16 cellular contexts compared by ENCODE assay signal in the genomic region with DNA sequence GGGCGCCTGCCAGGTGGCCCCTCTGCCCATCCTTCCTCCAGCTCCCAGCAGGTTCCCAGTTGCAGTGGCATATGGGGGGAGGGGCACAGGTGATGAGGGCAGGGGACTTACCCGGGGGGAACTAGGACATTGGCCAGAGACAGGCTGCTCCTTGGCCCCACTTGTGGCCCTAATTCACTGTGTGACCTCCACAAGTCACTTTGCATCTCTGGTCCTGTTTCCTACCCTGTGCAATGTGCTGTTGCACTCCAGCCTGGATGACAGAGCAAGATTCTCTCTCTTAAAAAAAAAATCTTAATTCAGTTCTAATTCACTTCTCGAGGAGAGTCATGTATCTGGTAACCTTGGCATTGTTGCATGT. TPM values are rescaled to one million over a fixed set of nuclear protein-coding genes. Genes with fewer than 3 reads are reported as not detected.
DNase-seq lines count a peak whose midpoint lies in the region; ATAC-seq, FAIRE-seq and TF ChIP-seq lines count a peak whose summit lies in the region.
"Had no signal": no experiment of that assay in that cellular context is flagged by ENCODE, and none has a peak within 500 bp of the region (broad histone marks: within the 10 kb centered on the region; RNA-seq: fewer than 3 reads in every experiment).

No MANE protein-coding gene starts in this region.

- no peaks in the 10 kb centered on the region for H3K9me2 ChIP-seq in Karpas-422 (replicated peaks; ENCODE audit: insufficient read depth, low read length)

- H3K27ac ChIP-seq in BLaER1: no peak overlapping the region
- no peak overlapping the region for H3K27ac ChIP-seq in CD4-positive, alpha-beta T cell (ENCODE audit: low read depth, low read length)
- H3K27ac ChIP-seq in Karpas-422 (ENCODE audit: low read length): peak overlapping the region; percentile 51
- no peak overlapping the region for H3K27ac ChIP-seq in upper lobe of left lung
- H3K27ac ChIP-seq in pancreas: no peak overlapping the region
- H3K27ac ChIP-seq: gastroesophageal sphincter, hepatocyte, PC-9, psoas muscle had no signal

- H3K36me3 Mint-ChIP-seq in CD4-positive, alpha-beta T cell (ENCODE audit: low read depth): peaks cover 3% of the 10 kb centered on the region
- H3K36me3 Mint-ChIP-seq in effector memory CD8-positive, alpha-beta T cell (ENCODE audit: insufficient read depth): peaks cover 25% of the 10 kb centered on the region

- no peak for TF ChIP-seq CTCF in CD4-positive, alpha-beta T cell (IDR thresholded peaks at IDR 0.05)
- no peak for TF ChIP-seq CTCF in upper lobe of left lung (IDR thresholded peaks at IDR 0.05)
- no peak for TF ChIP-seq CTCF in pancreas (IDR thresholded peaks at IDR 0.05)

- H3K27me3 ChIP-seq in BLaER1 (peaks cover 79% of the 10 kb centered on the region), Karpas-422 (ENCODE audit: low read length) (no peaks in the 10 kb centered on the region), upper lobe of left lung (peaks cover 0 to 41% (median 29%) of the 10 kb centered on the region in 4 donors), pancreas (peaks cover 0 to 25% (median 3%) of the 10 kb centered on the region in 4 donors)
- H3K27me3 ChIP-seq in CD4-positive, alpha-beta T cell (ENCODE audit: control insufficient read depth, insufficient read depth, low read length): peaks cover 19% of the 10 kb centered on the region

- DNase-seq in CD4-positive, alpha-beta T cell: no peak
- peak; percentile 40 for DNase-seq in Karpas-422
- DNase-seq in effector memory CD8-positive, alpha-beta T cell: no peak
- no peak for DNase-seq in activated CD4-positive, alpha-beta T cell treated with anti-CD3 and anti-CD28 coated beads for 1 hour
- no peak for DNase-seq in upper lobe of left lung
- no peak for DNase-seq in pancreas
- DNase-seq in DMS153 treated with DMSO at 0.1 percent for 48 hours (lab: John Stamatoyannopoulos, UW; ENCODE audit: unreplicated experiment): no peak
- DNase-seq: NCI-H1436 treated with DMSO at 0.1 percent for 48 hours, NCI-H2107 had no signal

- H3K79me2 ChIP-seq in Karpas-422 (ENCODE audit: low read length): peaks cover 7% of the 10 kb centered on the region
- H3K79me2 ChIP-seq: hepatocyte had no signal

- H3K4me3 ChIP-seq in BLaER1 (no peak overlapping the region), Karpas-422 (ENCODE audit: low read length) (peak overlapping the region; percentile 72; the same call in 1 of the 2 replicates), upper lobe of left lung (no peak overlapping the region), pancreas (no peak overlapping the region)
- H3K4me3 ChIP-seq: hepatocyte had no signal

- CTCF ChIA-PET in CD4-positive, alpha-beta T cell (lab: Charles Lee): interaction anchor here (0.9 to 3.8 kb wide), 13 partner anchors 12 to 256 kb away, joined by 3 to 58 read pairs (median 5); a partner anchor contains a TSS

- H4K20me1 ChIP-seq in BLaER1 (peaks cover 43% of the 10 kb centered on the region), Karpas-422 (ENCODE audit: insufficient read depth, low read depth, low read length) (no peaks in the 10 kb centered on the region)

- H3K36me3 ChIP-seq in BLaER1 (no peaks in the 10 kb centered on the region), Karpas-422 (ENCODE audit: insufficient read depth, low read length) (no peaks in the 10 kb centered on the region), upper lobe of left lung (no peaks in the 10 kb centered on the region), pancreas (no peaks in the 10 kb centered on the region)
- H3K36me3 ChIP-seq: gastroesophageal sphincter had no signal

- 44 to 59% methylated on average over 1 to 3 of the region's 3 CpGs for WGBS in upper lobe of left lung, 2 donors
- 34 to 39% methylated on average over 3 of the region's 3 CpGs for WGBS in pancreas, 2 donors

- peak overlapping the region; percentile 71 for H3K4me2 ChIP-seq in BLaER1
- peak overlapping the region; percentile 88 for H3K4me2 ChIP-seq in Karpas-422 (ENCODE audit: low read depth, low read length, poor library complexity, severe bottlenecking)

- peak overlapping the region; percentile 89; the same call in 1 of the 2 replicates for H2AFZ ChIP-seq in Karpas-422 (ENCODE audit: low read length)
- H2AFZ ChIP-seq: hepatocyte had no signal

- POLR2A ChIA-PET in CD4-positive, alpha-beta T cell (lab: Charles Lee): interaction anchor here (0.7 to 7.8 kb wide), 5 partner anchors 18 to 259 kb away, joined by 3 to 119 read pairs (median 9); a partner anchor contains a TSS

- no peak for TF ChIP-seq POLR2A in upper lobe of left lung (IDR thresholded peaks at IDR 0.05)

- no peak for ATAC-seq in CD4-positive, alpha-beta T cell (ENCODE audit: poor library complexity)
- no peak for ATAC-seq in effector memory CD8-positive, alpha-beta T cell (replicated peaks)
- ATAC-seq in upper lobe of left lung (ENCODE audit: low FRiP score in 2 of 2): no peak
- no peak for ATAC-seq in pancreas

- no peak overlapping the region for H3K27ac Mint-ChIP-seq in CD4-positive, alpha-beta T cell
- peak overlapping the region in 1 of 2 donors; percentile 62 for H3K27ac Mint-ChIP-seq in effector memory CD8-positive, alpha-beta T cell
- H3K27ac Mint-ChIP-seq: stimulated activated naive CD8-positive, alpha-beta T cell treated with anti-CD3 and anti-CD28 coated beads, Interleukin-15, Interleukin-2, amounts not matched to agents 100 ng/mL and 50 ng/mL, for 24 hours had no signal

- peaks cover 33% of the 10 kb centered on the region for H3K4me1 Mint-ChIP-seq in CD4-positive, alpha-beta T cell (ENCODE audit: low read depth)
- peaks cover 16 to 24% of the 10 kb centered on the region in 2 donors for H3K4me1 Mint-ChIP-seq in effector memory CD8-positive, alpha-beta T cell (ENCODE audit: low read depth in 2 of 2)

- H3K4me1 ChIP-seq in BLaER1 (peaks cover 53% of the 10 kb centered on the region), Karpas-422 (ENCODE audit: low read length) (peaks cover 45% of the 10 kb centered on the region), upper lobe of left lung (peaks cover 53 to 59% (median 55%) of the 10 kb centered on the region in 4 donors), pancreas (peaks cover 0 to 21% (median 11%) of the 10 kb centered on the region in 3 donors)

- TF ChIP-seq EP300 in upper lobe of left lung (IDR thresholded peaks at IDR 0.05): no peak

- H3K4me3 Mint-ChIP-seq in CD4-positive, alpha-beta T cell: peak overlapping the region; percentile 68
- peak overlapping the region; percentile 90 for H3K4me3 Mint-ChIP-seq in effector memory CD8-positive, alpha-beta T cell

- H3K9me3 ChIP-seq in BLaER1 (no peaks in the 10 kb centered on the region), Karpas-422 (ENCODE audit: low read length) (no peaks in the 10 kb centered on the region), upper lobe of left lung (no peaks in the 10 kb centered on the region), pancreas (no peaks in the 10 kb centered on the region)
- no peaks in the 10 kb centered on the region for H3K9me3 ChIP-seq in CD4-positive, alpha-beta T cell (ENCODE audit: control insufficient read depth, low read length)
- H3K9me3 ChIP-seq: gastroesophageal sphincter, psoas muscle had no signal

- H3K9me3 Mint-ChIP-seq in CD4-positive, alpha-beta T cell: no peaks in the 10 kb centered on the region
- no peaks in the 10 kb centered on the region for H3K9me3 Mint-ChIP-seq in effector memory CD8-positive, alpha-beta T cell
- H3K9me3 Mint-ChIP-seq: stimulated activated naive CD8-positive, alpha-beta T cell treated with anti-CD3 and anti-CD28 coated beads, Interleukin-15, Interleukin-2, amounts not matched to agents 100 ng/mL and 50 ng/mL, for 24 hours had no signal

- FAIRE-seq in pancreas (lab: Jason Lieb, UNC): no peak
- FAIRE-seq: TTC549 had no signal

- peaks cover 28% of the 10 kb centered on the region for H3K27me3 Mint-ChIP-seq in CD4-positive, alpha-beta T cell
- no peaks in the 10 kb centered on the region for H3K27me3 Mint-ChIP-seq in effector memory CD8-positive, alpha-beta T cell

- H3K9ac ChIP-seq in BLaER1: no peak overlapping the region
- peak overlapping the region; percentile 81 for H3K9ac ChIP-seq in Karpas-422 (ENCODE audit: low read length)

- intact Hi-C loops in CD4-positive, alpha-beta T cell (cut with DNase I, micrococcal nuclease): loop anchor here (1.0 to 10.0 kb wide), 5 partner anchors 17 to 263 kb away; no protein-coding TSS in a partner anchor
- intact Hi-C loops in pancreas (cut with DNase I): no loop called here

RNA-seq across cellular contexts. Expression of a gene that starts 46.4 kb away (rescaled TPM):
- 10 to 100 TPM; 63.0 to 64.9 TPM for total RNA-seq in CD4-positive, alpha-beta T cell
- 66.7 and 136 TPM in 2 replicates for total RNA-seq in Karpas-422 (2014; rRNA removed; shearing (Covaris generic); ENCODE audit: low replicate concordance)
- total RNA-seq in upper lobe of left lung (10 to 100 TPM; 19.4 to 50.3 (median 45.8) TPM), pancreas (10 to 100 TPM; 21.2 to 34.1 (median 28.2) TPM)
- polyA plus RNA-seq in pancreas: 10 to 100 TPM; 27.7 to 46.0 TPM

Comparison
In these comparisons a context has a peak if more than half of its experiments do, and no peak if none do; other contexts are left out.
1. intact Hi-C loops: an anchor here in CD4-positive, alpha-beta T cell (1.0 to 10.0 kb wide); none called in pancreas.